2 cellular contexts compared by ENCODE assay signal in the genomic region with DNA sequence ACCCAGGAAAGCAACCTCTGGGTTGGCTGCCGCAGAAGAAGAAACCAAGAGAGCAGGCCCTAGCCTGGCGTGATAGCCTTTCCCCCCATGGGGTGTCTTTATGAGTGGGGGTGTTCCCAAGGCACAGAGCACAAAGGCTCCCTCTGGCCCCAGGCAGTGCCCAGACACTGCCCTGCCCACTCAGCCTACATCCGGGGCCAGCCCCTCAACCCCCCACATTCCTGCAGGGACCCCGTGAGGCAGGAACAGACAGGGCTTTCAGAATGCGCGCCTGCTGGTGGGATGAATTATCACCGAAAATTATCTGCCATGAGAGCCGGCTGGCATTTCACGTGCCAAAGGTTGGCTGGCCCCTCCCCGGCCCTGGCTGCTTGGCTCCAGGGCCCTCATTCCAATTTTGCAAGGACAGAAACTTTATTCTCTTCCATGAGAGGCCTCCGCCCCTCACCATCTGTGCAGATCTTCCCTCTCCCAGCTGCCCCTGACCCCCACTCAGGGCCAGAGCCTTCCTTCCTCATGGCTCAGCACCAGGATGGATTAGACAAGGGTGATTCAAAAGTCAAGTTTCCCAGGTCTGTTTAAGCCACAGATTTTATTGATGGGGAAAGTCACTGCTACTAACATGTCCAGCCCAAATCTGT.
TF ChIP-seq lines count a peak whose summit lies in the region.

No MANE protein-coding gene starts in this region.

TF ChIP-seq in GM12891, 5 proteins besides CTCF, POLR2A, EP300 and RAD21 (continued from another document):
- no peak for TF ChIP-seq POLR2AphosphoS5 (IDR thresholded peaks at IDR 0.05; ENCODE audit: low read depth, low read length)

TF ChIP-seq in SK-N-SH, 30 proteins besides CTCF, POLR2A, EP300 and RAD21 (continued from another document):
- TF ChIP-seq RXRA (IDR thresholded peaks at IDR 0.05; ENCODE audit: borderline replicate concordance, low read depth) = no peak
- no peak for TF ChIP-seq SIN3A (IDR thresholded peaks at IDR 0.05; ENCODE audit: borderline replicate concordance, low read depth, low read length)
- TF ChIP-seq SMC3 (IDR thresholded peaks at IDR 0.05; ENCODE audit: low read depth, low read length) = no peak
- no peak for TF ChIP-seq MXI1 (IDR thresholded peaks at IDR 0.05; ENCODE audit: low read depth, low read length)
- no peak for TF ChIP-seq GABPA (IDR thresholded peaks at IDR 0.05; ENCODE audit: low read depth)
- TF ChIP-seq GATA2 (CRISPR knock-in tag; IDR thresholded peaks at IDR 0.05) = no peak
- TF ChIP-seq TEAD4 (IDR thresholded peaks at IDR 0.05; ENCODE audit: borderline replicate concordance, insufficient read depth) = no peak
- no peak for TF ChIP-seq FOXM1 (IDR thresholded peaks at IDR 0.05; ENCODE audit: low read depth)
- no peak for TF ChIP-seq RFX5 (IDR thresholded peaks at IDR 0.05; ENCODE audit: low read length)
- no peak for TF ChIP-seq JUND (IDR thresholded peaks at IDR 0.05)
- TF ChIP-seq CHD2 (IDR thresholded peaks at IDR 0.05; ENCODE audit: low read length, partially characterized antibody) = no peak
- no peak for TF ChIP-seq USF1 (IDR thresholded peaks at IDR 0.05; ENCODE audit: borderline replicate concordance, low read depth)
- TF ChIP-seq FOSL2 (IDR thresholded peaks at IDR 0.05; ENCODE audit: borderline replicate concordance, low read depth) = no peak
- no peak for TF ChIP-seq NFIC (IDR thresholded peaks at IDR 0.05; ENCODE audit: borderline replicate concordance)
- no peak for TF ChIP-seq EZH2phosphoT487 (IDR thresholded peaks at IDR 0.05; ENCODE audit: borderline replicate concordance, low read depth)
- TF ChIP-seq RCOR1 (IDR thresholded peaks at IDR 0.05; ENCODE audit: low read length) = no peak
- TF ChIP-seq, protein P1, sequence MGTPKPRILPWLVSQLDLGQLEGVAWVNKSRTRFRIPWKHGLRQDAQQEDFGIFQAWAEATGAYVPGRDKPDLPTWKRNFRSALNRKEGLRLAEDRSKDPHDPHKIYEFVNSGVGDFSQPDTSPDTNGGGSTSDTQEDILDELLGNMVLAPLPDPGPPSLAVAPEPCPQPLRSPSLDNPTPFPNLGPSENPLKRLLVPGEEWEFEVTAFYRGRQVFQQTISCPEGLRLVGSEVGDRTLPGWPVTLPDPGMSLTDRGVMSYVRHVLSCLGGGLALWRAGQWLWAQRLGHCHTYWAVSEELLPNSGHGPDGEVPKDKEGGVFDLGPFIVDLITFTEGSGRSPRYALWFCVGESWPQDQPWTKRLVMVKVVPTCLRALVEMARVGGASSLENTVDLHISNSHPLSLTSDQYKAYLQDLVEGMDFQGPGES (IDR thresholded peaks at IDR 0.05; ENCODE audit: low read depth, low read length) = no peak
- no peak for TF ChIP-seq USF2 (IDR thresholded peaks at IDR 0.05; ENCODE audit: borderline replicate concordance, low read depth, low read length)
